In genomic region chr19:39481676-39482075, GRCh38 we compare ENCODE assay signal across 9 cellular contexts. TPM values are rescaled to one million over a fixed set of nuclear protein-coding genes. Genes with fewer than 3 reads are reported as not detected.
DNase-seq lines count a peak whose midpoint lies in the region; ATAC-seq and TF ChIP-seq lines count a peak whose summit lies in the region.
"Had no signal": no experiment of that assay in that cellular context is flagged by ENCODE, and none has a peak within 500 bp of the region (broad histone marks: within the 10 kb centered on the region; RNA-seq: fewer than 3 reads in every experiment).

No MANE protein-coding gene starts in this region.

- H3K4me3 ChIP-seq in AG10803 (ENCODE audit: low read length): peak overlapping the region; percentile 99
- H3K4me3 ChIP-seq in Karpas-422 (ENCODE audit: low read length): peak overlapping the region; percentile 93

- TF ChIP-seq CTCF in AG10803 (conservative IDR thresholded peaks at IDR 0.05; ENCODE audit: low read length): no peak

- peaks cover 49% of the 10 kb centered on the region for H3K36me3 Mint-ChIP-seq in dendritic cell treated with granulocyte-macrophage colony-stimulating factor and Interleukin-4, amounts not matched to agents 40 ng/mL and 50 ng/mL, for 4 days (ENCODE audit: low read depth)
- H3K36me3 Mint-ChIP-seq in naive thymus-derived CD8-positive, alpha-beta T cell: peaks cover 0 to 28% (median 0%) of the 10 kb centered on the region in 3 donors

- no peaks in the 10 kb centered on the region for H3K27me3 Mint-ChIP-seq in dendritic cell treated with granulocyte-macrophage colony-stimulating factor and Interleukin-4, amounts not matched to agents 40 ng/mL and 50 ng/mL, for 4 days
- no peaks in the 10 kb centered on the region for H3K27me3 Mint-ChIP-seq in naive thymus-derived CD8-positive, alpha-beta T cell

- DNase-seq in AG10803 (ENCODE audit: low read depth) (no peak), Karpas-422 (no peak), nucleus accumbens (lab: John Stamatoyannopoulos, UW) (no peak)
- no peak for DNase-seq in naive thymus-derived CD8-positive, alpha-beta T cell
- DNase-seq in activated CD8-positive, alpha-beta memory T cell treated with anti-CD3 and anti-CD28 coated beads, Interleukin-2, amount 50 U/mL, for 4 hours: no peak

- peaks cover 27% of the 10 kb centered on the region for H3K79me2 ChIP-seq in Karpas-422 (ENCODE audit: low read length)

- peak overlapping the region; percentile 85 for H3K9ac ChIP-seq in Karpas-422 (ENCODE audit: low read length)

- no peaks in the 10 kb centered on the region for H3K9me3 ChIP-seq in Karpas-422 (ENCODE audit: low read length)

- H3K4me1 Mint-ChIP-seq in dendritic cell treated with granulocyte-macrophage colony-stimulating factor and Interleukin-4, amounts not matched to agents 40 ng/mL and 50 ng/mL, for 4 days (ENCODE audit: low read depth): peaks cover 25% of the 10 kb centered on the region
- H3K4me1 Mint-ChIP-seq in naive thymus-derived CD8-positive, alpha-beta T cell: peaks cover 16 to 36% (median 28%) of the 10 kb centered on the region in 4 donors

- peak overlapping the region; percentile 87 for H3K4me3 Mint-ChIP-seq in dendritic cell treated with granulocyte-macrophage colony-stimulating factor and Interleukin-4, amounts not matched to agents 40 ng/mL and 50 ng/mL, for 4 days
- H3K4me3 Mint-ChIP-seq in naive thymus-derived CD8-positive, alpha-beta T cell: peak overlapping the region; percentile 84 to 94 (median 93)

- H4K20me1 ChIP-seq in Karpas-422 (ENCODE audit: insufficient read depth, low read depth, low read length): no peaks in the 10 kb centered on the region; the same call in 1 of the 2 replicates

- POLR2A ChIA-PET in naive thymus-derived CD8-positive, alpha-beta T cell (lab: Charles Lee): no interaction called here

- no peak overlapping the region for H2AFZ ChIP-seq in Karpas-422 (ENCODE audit: low read length)

- no peak for ATAC-seq in naive thymus-derived CD8-positive, alpha-beta T cell
- no peak for ATAC-seq in HG03521 (IDR thresholded peaks at IDR 0.05; ENCODE audit: unreplicated experiment)
- ATAC-seq in HG03097 (IDR thresholded peaks at IDR 0.05; ENCODE audit: low FRiP score, unreplicated experiment): no peak

- no peak overlapping the region; the same call in 1 of the 2 replicates for H3K27ac ChIP-seq in Karpas-422 (ENCODE audit: low read length)

- peak overlapping the region; percentile 91 for H3K4me2 ChIP-seq in Karpas-422 (ENCODE audit: low read depth, low read length, poor library complexity, severe bottlenecking)

- H3K4me1 ChIP-seq in Karpas-422 (ENCODE audit: low read length): peaks cover 20% of the 10 kb centered on the region

- no peaks in the 10 kb centered on the region for H3K27me3 ChIP-seq in Karpas-422 (ENCODE audit: low read length)

- peak overlapping the region; percentile 92 for H3K27ac Mint-ChIP-seq in dendritic cell treated with granulocyte-macrophage colony-stimulating factor and Interleukin-4, amounts not matched to agents 40 ng/mL and 50 ng/mL, for 4 days
- H3K27ac Mint-ChIP-seq in naive thymus-derived CD8-positive, alpha-beta T cell: peak overlapping the region; percentile 71 to 98 (median 94)

- intact Hi-C loops in dendritic cell treated with granulocyte-macrophage colony-stimulating factor and Interleukin-4, amounts not matched to agents 40 ng/mL and 50 ng/mL, for 4 days (cut with micrococcal nuclease): no loop called here

- H3K9me2 ChIP-seq in Karpas-422 (replicated peaks; ENCODE audit: insufficient read depth, low read length): no peaks in the 10 kb centered on the region

- no peaks in the 10 kb centered on the region for H3K9me3 Mint-ChIP-seq in dendritic cell treated with granulocyte-macrophage colony-stimulating factor and Interleukin-4, amounts not matched to agents 40 ng/mL and 50 ng/mL, for 4 days
- no peaks in the 10 kb centered on the region for H3K9me3 Mint-ChIP-seq in naive thymus-derived CD8-positive, alpha-beta T cell

- peaks cover 15% of the 10 kb centered on the region for H3K36me3 ChIP-seq in Karpas-422 (ENCODE audit: insufficient read depth, low read length)

RNA-seq across cellular contexts. Expression of gene TIMM50, which starts 1.0 kb away (rescaled TPM):
- 61.2 and 101 TPM in 2 replicates for total RNA-seq in Karpas-422 (2014; rRNA removed; shearing (Covaris generic); ENCODE audit: low replicate concordance)
- total RNA-seq in naive thymus-derived CD8-positive, alpha-beta T cell: 10 to 100 TPM; 47.5 to 52.1 TPM
- 10 to 100 TPM; 41.4 to 53.3 (median 44.6) TPM for polyA plus RNA-seq in naive thymus-derived CD8-positive, alpha-beta T cell

RNA-seq across cellular contexts. Expression of gene DLL3, which starts 17.1 kb away (rescaled TPM):
- total RNA-seq in Karpas-422 (2014; rRNA removed; shearing (Covaris generic); ENCODE audit: low replicate concordance): 2.6 and 3.1 TPM in 2 replicates
- total RNA-seq in naive thymus-derived CD8-positive, alpha-beta T cell: under 1 TPM; 0.22 to 0.36 TPM
- 1 to 10 TPM; 1.1 to 1.9 (median 1.8) TPM for polyA plus RNA-seq in naive thymus-derived CD8-positive, alpha-beta T cell

RNA-seq across cellular contexts. Expression of gene SELENOV, which starts 33.3 kb away (rescaled TPM):
- total RNA-seq in Karpas-422 (2014; rRNA removed; shearing (Covaris generic); ENCODE audit: low replicate concordance): not detected in 2 replicates
- total RNA-seq in naive thymus-derived CD8-positive, alpha-beta T cell: not detected
- not detected for polyA plus RNA-seq in naive thymus-derived CD8-positive, alpha-beta T cell
- total RNA-seq: LHCN-M2 had no signal

RNA-seq across cellular contexts. Expression of gene SUPT5H, which starts 36.3 kb away (rescaled TPM):
- 55.3 and 66.3 TPM in 2 replicates for total RNA-seq in Karpas-422 (2014; rRNA removed; shearing (Covaris generic); ENCODE audit: low replicate concordance)
- 100 to 1,000 TPM; 185 to 196 TPM for total RNA-seq in naive thymus-derived CD8-positive, alpha-beta T cell
- polyA plus RNA-seq in naive thymus-derived CD8-positive, alpha-beta T cell: 100 to 1,000 TPM in 1 of 3 donors, 10 to 100 TPM in 2; 79.9 to 115 (median 96.6) TPM

RNA-seq across cellular contexts. Expression of gene RPS16, which starts 45.9 kb away (rescaled TPM):
- 378 and 758 TPM in 2 replicates for total RNA-seq in Karpas-422 (2014; rRNA removed; shearing (Covaris generic); ENCODE audit: low replicate concordance)
- total RNA-seq in naive thymus-derived CD8-positive, alpha-beta T cell: 1,000 to 10,000 TPM; 3,730 to 3,760 TPM
- 1,000 to 10,000 TPM; 2,588 to 2,812 (median 2,742) TPM for polyA plus RNA-seq in naive thymus-derived CD8-positive, alpha-beta T cell
